In the genomic region with DNA sequence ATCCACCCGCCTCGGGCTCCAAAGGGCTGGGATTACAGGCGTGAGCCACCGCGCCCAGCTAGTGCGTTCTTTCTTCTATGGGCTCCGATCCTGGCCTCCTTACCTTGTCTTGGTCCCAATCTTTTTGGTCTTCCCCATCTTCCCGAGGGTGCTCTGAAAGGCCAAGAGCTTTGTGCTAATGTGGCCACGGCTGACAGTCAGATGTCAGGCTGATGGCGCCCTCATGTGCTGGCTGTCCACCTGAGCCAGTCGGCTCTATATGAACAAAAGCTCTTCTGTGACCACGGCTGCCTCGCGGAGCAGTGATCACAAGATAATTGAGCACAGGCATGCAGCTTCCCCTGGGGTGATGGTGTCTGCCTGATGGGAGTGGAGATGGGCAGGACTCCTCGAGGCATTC, we compare ENCODE assay signal across 1 cellular context.
TF ChIP-seq lines count a peak whose summit lies in the region.

No MANE protein-coding gene starts in this region.

TF ChIP-seq in HepG2, 621 proteins besides CTCF, POLR2A, EP300 and RAD21 (continues in another document):
- TF ChIP-seq, protein P1, sequence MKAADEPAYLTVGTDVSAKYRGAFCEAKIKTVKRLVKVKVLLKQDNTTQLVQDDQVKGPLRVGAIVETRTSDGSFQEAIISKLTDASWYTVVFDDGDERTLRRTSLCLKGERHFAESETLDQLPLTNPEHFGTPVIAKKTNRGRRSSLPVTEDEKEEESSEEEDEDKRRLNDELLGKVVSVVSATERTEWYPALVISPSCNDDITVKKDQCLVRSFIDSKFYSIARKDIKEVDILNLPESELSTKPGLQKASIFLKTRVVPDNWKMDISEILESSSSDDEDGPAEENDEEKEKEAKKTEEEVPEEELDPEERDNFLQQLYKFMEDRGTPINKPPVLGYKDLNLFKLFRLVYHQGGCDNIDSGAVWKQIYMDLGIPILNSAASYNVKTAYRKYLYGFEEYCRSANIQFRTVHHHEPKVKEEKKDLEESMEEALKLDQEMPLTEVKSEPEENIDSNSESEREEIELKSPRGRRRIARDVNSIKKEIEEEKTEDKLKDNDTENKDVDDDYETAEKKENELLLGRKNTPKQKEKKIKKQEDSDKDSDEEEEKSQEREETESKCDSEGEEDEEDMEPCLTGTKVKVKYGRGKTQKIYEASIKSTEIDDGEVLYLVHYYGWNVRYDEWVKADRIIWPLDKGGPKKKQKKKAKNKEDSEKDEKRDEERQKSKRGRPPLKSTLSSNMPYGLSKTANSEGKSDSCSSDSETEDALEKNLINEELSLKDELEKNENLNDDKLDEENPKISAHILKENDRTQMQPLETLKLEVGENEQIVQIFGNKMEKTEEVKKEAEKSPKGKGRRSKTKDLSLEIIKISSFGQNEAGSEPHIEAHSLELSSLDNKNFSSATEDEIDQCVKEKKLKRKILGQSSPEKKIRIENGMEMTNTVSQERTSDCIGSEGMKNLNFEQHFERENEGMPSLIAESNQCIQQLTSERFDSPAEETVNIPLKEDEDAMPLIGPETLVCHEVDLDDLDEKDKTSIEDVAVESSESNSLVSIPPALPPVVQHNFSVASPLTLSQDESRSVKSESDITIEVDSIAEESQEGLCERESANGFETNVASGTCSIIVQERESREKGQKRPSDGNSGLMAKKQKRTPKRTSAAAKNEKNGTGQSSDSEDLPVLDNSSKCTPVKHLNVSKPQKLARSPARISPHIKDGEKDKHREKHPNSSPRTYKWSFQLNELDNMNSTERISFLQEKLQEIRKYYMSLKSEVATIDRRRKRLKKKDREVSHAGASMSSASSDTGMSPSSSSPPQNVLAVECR (CRISPR knock-in tag; IDR thresholded peaks at IDR 0.05; ENCODE audit: borderline replicate concordance), result peak; percentile 29; the same call in 1 of the 2 replicates
- TF ChIP-seq ZNF580 (CRISPR knock-in tag; IDR thresholded peaks at IDR 0.05; ENCODE audit: borderline replicate concordance, low read depth), result 0 out of 2 replicates have a peak, but pooled peaks have one; percentile 52
- TF ChIP-seq MXD3 (CRISPR knock-in tag; IDR thresholded peaks at IDR 0.05), result peak; percentile 57; the same call in 1 of the 2 replicates
- TF ChIP-seq SMC3 (IDR thresholded peaks at IDR 0.05; ENCODE audit: low read length), result peak; percentile 19; the same call in 1 of the 2 replicates
- TF ChIP-seq SOX5 (CRISPR knock-in tag; IDR thresholded peaks at IDR 0.05; ENCODE audit: borderline replicate concordance), result peak; percentile 48; the same call in 1 of the 2 replicates
- peak; percentile 73; the same call in 1 of the 2 replicates for TF ChIP-seq ZNF547 (CRISPR knock-in tag; IDR thresholded peaks at IDR 0.05)
- TF ChIP-seq MIER3 (CRISPR knock-in tag; IDR thresholded peaks at IDR 0.05; ENCODE audit: borderline replicate concordance), result peak; percentile 24; the same call in 1 of the 2 replicates
- peak; percentile 56; the same call in 1 of the 2 replicates for TF ChIP-seq TFDP1 (CRISPR knock-in tag; IDR thresholded peaks at IDR 0.05; ENCODE audit: borderline replicate concordance)
- 0 out of 2 replicates have a peak, but pooled peaks have one; percentile 65 for TF ChIP-seq ZNF280B (CRISPR knock-in tag; IDR thresholded peaks at IDR 0.05; ENCODE audit: borderline replicate concordance)
- peak; percentile 35; the same call in 1 of the 2 replicates for TF ChIP-seq ELF3 (CRISPR knock-in tag; IDR thresholded peaks at IDR 0.05)
- peak; percentile 66; the same call in 1 of the 2 replicates for TF ChIP-seq TFE3 (CRISPR knock-in tag; IDR thresholded peaks at IDR 0.05)
- TF ChIP-seq, protein P2, sequence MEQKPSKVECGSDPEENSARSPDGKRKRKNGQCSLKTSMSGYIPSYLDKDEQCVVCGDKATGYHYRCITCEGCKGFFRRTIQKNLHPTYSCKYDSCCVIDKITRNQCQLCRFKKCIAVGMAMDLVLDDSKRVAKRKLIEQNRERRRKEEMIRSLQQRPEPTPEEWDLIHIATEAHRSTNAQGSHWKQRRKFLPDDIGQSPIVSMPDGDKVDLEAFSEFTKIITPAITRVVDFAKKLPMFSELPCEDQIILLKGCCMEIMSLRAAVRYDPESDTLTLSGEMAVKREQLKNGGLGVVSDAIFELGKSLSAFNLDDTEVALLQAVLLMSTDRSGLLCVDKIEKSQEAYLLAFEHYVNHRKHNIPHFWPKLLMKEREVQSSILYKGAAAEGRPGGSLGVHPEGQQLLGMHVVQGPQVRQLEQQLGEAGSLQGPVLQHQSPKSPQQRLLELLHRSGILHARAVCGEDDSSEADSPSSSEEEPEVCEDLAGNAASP (CRISPR knock-in tag; IDR thresholded peaks at IDR 0.05; ENCODE audit: borderline replicate concordance), result 0 out of 2 replicates have a peak, but pooled peaks have one; percentile 44
- peak; percentile 19 for TF ChIP-seq ZNF781 (CRISPR knock-in tag; IDR thresholded peaks at IDR 0.05; ENCODE audit: borderline replicate concordance, not compliant biosample characterization)
- no peak for TF ChIP-seq ZSCAN9 (CRISPR knock-in tag; IDR thresholded peaks at IDR 0.05; ENCODE audit: borderline replicate concordance)
- TF ChIP-seq ZNF121 (CRISPR knock-in tag; IDR thresholded peaks at IDR 0.05), result peak; percentile 9; the same call in 1 of the 2 replicates
- TF ChIP-seq ZNF83 (CRISPR knock-in tag; IDR thresholded peaks at IDR 0.05; ENCODE audit: borderline replicate concordance), result 0 out of 2 replicates have a peak, but pooled peaks have one; percentile 43
- TF ChIP-seq ZNF687 (CRISPR knock-in tag; IDR thresholded peaks at IDR 0.05), result peak; percentile 87
- no peak for TF ChIP-seq NR1H2 (CRISPR knock-in tag; IDR thresholded peaks at IDR 0.05; ENCODE audit: borderline replicate concordance, low read depth)
- TF ChIP-seq, protein P3, sequence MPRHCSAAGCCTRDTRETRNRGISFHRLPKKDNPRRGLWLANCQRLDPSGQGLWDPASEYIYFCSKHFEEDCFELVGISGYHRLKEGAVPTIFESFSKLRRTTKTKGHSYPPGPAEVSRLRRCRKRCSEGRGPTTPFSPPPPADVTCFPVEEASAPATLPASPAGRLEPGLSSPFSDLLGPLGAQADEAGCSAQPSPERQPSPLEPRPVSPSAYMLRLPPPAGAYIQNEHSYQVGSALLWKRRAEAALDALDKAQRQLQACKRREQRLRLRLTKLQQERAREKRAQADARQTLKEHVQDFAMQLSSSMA (CRISPR knock-in tag; IDR thresholded peaks at IDR 0.05), result no peak
- 0 out of 2 replicates have a peak, but pooled peaks have one; percentile 36 for TF ChIP-seq THAP11 (CRISPR knock-in tag; IDR thresholded peaks at IDR 0.05)
- TF ChIP-seq, protein P4, sequence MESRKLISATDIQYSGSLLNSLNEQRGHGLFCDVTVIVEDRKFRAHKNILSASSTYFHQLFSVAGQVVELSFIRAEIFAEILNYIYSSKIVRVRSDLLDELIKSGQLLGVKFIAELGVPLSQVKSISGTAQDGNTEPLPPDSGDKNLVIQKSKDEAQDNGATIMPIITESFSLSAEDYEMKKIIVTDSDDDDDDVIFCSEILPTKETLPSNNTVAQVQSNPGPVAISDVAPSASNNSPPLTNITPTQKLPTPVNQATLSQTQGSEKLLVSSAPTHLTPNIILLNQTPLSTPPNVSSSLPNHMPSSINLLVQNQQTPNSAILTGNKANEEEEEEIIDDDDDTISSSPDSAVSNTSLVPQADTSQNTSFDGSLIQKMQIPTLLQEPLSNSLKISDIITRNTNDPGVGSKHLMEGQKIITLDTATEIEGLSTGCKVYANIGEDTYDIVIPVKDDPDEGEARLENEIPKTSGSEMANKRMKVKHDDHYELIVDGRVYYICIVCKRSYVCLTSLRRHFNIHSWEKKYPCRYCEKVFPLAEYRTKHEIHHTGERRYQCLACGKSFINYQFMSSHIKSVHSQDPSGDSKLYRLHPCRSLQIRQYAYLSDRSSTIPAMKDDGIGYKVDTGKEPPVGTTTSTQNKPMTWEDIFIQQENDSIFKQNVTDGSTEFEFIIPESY (CRISPR knock-in tag; IDR thresholded peaks at IDR 0.05), result peak; percentile 84
- TF ChIP-seq TEAD3 (CRISPR knock-in tag; optimal IDR thresholded peaks at IDR 0.05; ENCODE audit: borderline replicate concordance), result peak; percentile 58
- TF ChIP-seq, protein P5, sequence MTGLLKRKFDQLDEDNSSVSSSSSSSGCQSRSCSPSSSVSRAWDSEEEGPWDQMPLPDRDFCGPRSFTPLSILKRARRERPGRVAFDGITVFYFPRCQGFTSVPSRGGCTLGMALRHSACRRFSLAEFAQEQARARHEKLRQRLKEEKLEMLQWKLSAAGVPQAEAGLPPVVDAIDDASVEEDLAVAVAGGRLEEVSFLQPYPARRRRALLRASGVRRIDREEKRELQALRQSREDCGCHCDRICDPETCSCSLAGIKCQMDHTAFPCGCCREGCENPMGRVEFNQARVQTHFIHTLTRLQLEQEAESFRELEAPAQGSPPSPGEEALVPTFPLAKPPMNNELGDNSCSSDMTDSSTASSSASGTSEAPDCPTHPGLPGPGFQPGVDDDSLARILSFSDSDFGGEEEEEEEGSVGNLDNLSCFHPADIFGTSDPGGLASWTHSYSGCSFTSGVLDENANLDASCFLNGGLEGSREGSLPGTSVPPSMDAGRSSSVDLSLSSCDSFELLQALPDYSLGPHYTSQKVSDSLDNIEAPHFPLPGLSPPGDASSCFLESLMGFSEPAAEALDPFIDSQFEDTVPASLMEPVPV (CRISPR knock-in tag; IDR thresholded peaks at IDR 0.05), result 0 out of 2 replicates have a peak, but pooled peaks have one; percentile 26
- TF ChIP-seq ZNF792 (CRISPR knock-in tag; IDR thresholded peaks at IDR 0.05), result peak; percentile 50; the same call in 1 of the 2 replicates
- 0 out of 2 replicates have a peak, but pooled peaks have one; percentile 13 for TF ChIP-seq MED1 (CRISPR knock-in tag; IDR thresholded peaks at IDR 0.05)
- TF ChIP-seq SOX6 (IDR thresholded peaks at IDR 0.05), result no peak
- TF ChIP-seq SOX6 (CRISPR knock-in tag; IDR thresholded peaks at IDR 0.05), result peak; percentile 30; the same call in 1 of the 2 replicates
